8 cellular contexts compared by ENCODE assay signal in the genomic region with DNA sequence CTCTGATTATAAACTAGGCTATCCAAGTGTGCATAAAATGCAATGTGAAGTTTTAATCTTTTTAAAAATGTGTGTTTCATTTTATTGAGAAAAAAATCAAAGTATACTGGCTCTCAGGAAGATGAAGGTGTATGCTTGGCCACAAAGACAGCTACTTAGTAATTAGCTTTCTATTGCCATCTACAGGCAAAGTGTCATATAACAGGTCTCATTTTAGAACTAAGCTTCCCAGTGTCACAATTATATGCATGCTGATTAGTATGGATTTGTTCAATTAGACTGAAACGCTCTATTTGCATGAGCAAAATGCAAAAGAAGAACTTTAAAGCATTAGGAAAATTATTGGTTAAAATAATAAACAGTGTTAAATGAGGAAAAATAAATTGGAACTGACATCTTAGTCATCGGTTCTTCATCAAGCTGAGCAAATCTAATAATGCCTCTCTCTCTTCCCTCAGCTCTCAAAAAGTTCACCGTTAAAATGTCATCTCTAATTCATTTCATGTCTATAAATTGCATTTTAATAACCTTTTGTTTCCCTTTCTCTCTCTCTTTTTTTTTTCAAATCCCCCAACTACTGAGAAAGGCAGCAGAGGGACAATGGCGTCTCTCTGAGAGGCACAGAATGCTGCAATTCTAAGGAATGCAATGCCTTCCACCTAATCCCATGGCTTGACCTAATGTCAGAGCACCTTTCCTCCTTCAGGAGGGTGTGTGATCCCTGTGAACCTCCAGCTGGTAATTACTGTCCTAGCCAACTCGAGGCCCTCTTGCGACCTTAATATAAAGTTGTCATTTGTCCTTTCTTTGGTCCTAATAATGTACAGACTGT.
A peak's percentile ranks its signal among the peaks of the same experiment; 100 is the strongest.
DNase-seq lines count a peak whose midpoint lies in the region; ATAC-seq and TF ChIP-seq lines count a peak whose summit lies in the region.

No MANE protein-coding gene starts in this region.

- DNase-seq in NCI-H748 treated with DMSO at 0.1 percent for 48 hours (lab: John Stamatoyannopoulos, UW) (peak; percentile 28), epithelial cell of esophagus (ENCODE audit: low read depth) (peak; percentile 59), osteocyte (ENCODE audit: extremely low spot score, unreplicated experiment) (no peak), HK-2 (ENCODE audit: unreplicated experiment) (no peak)

- no peak overlapping the region for H3K27ac Mint-ChIP-seq in osteocyte (ENCODE audit: unreplicated experiment)

- no peaks in the 10 kb centered on the region for H3K9me3 Mint-ChIP-seq in osteocyte (ENCODE audit: unreplicated experiment)

- ATAC-seq in HG02973 (IDR thresholded peaks at IDR 0.05; ENCODE audit: unreplicated experiment) = peak; percentile 60
- ATAC-seq in HG03457 (IDR thresholded peaks at IDR 0.05; ENCODE audit: unreplicated experiment) = no peak

- H3K27ac ChIP-seq in 22Rv1 = no peak overlapping the region

- no peaks in the 10 kb centered on the region for H3K36me3 Mint-ChIP-seq in osteocyte (ENCODE audit: unreplicated experiment)

- peak; percentile 81 for TF ChIP-seq CTCF in 22Rv1 (IDR thresholded peaks at IDR 0.05)
- peak; percentile 35; the same call in 1 of the 2 replicates for TF ChIP-seq CTCF in GM12875 (IDR thresholded peaks at IDR 0.05; ENCODE audit: borderline replicate concordance, insufficient read depth, low read depth, low read length)
- TF ChIP-seq CTCF in epithelial cell of esophagus (IDR thresholded peaks at IDR 0.05; ENCODE audit: insufficient read depth, low read depth, low read length, missing control alignments) = peak; percentile 63
- TF ChIP-seq CTCF in osteocyte (IDR thresholded peaks at IDR 0.05) = peak; percentile 75

- H3K4me3 ChIP-seq in GM12875 (ENCODE audit: low read depth, low read length) (no peak overlapping the region), epithelial cell of esophagus (ENCODE audit: low read length) (no peak overlapping the region)

- no peak overlapping the region for H3K4me3 Mint-ChIP-seq in osteocyte (ENCODE audit: unreplicated experiment)

- peaks cover 12% of the 10 kb centered on the region for H3K4me1 Mint-ChIP-seq in osteocyte (ENCODE audit: unreplicated experiment)

- H3K27me3 Mint-ChIP-seq in osteocyte (ENCODE audit: unreplicated experiment) = no peaks in the 10 kb centered on the region

Comparison
In these comparisons a context has a peak if more than half of its experiments do, and no peak if none do; other contexts are left out.
1. DNase-seq: peak in NCI-H748 treated with DMSO at 0.1 percent for 48 hours (single experiment) and epithelial cell of esophagus (single experiment); none in osteocyte (single experiment) and HK-2 (single experiment).
2. Peak in every context shown above with its lines, with median percentiles within 50 percentile points of each other: CTCF ChIP-seq.